In genomic region chr16:23640669-23640958, GRCh38 we compare ENCODE assay signal across 8 cellular contexts. TPM values are rescaled to one million over a fixed set of nuclear protein-coding genes. Genes with fewer than 3 reads are reported as not detected.
DNase-seq lines count a peak whose midpoint lies in the region; ATAC-seq and TF ChIP-seq lines count a peak whose summit lies in the region.

No MANE protein-coding gene starts in this region.

- intact Hi-C loops in posterior vena cava (cut with DNase I): no loop called here

- H3K4me3 ChIP-seq in astrocyte of the cerebellum (ENCODE audit: low read depth, low read length) (peak overlapping the region; percentile 99), liver (ENCODE audit: low read depth in 1 of 3, low read length in 3 of 3) (peak overlapping the region; percentile 86 to 100 (median 97)), tibial nerve (peak overlapping the region; percentile 86 to 99 (median 92))

- H3K9me3 ChIP-seq in liver (ENCODE audit: control insufficient read depth in 4 of 4, low read length in 3 of 4) (no peaks in the 10 kb centered on the region), tibial nerve (no peaks in the 10 kb centered on the region)

- TF ChIP-seq POLR2A in tibial nerve (IDR thresholded peaks at IDR 0.05): no peak

- DNase-seq in DMS53 (lab: John Stamatoyannopoulos, UW) (peak; percentile 12), HuH-7 (ENCODE audit: low spot score) (peak; percentile 29), astrocyte of the cerebellum (ENCODE audit: low read depth) (no peak), tibial nerve (ENCODE audit: low spot score in 2 of 2) (no peak), posterior vena cava (ENCODE audit: low spot score) (no peak), NCI-H187 (lab: John Stamatoyannopoulos, UW) (no peak)

- in situ Hi-C loops in astrocyte of the cerebellum (cut with HindIII; ENCODE audit: low sequenced_read_pairs): no loop called here

- peaks cover 3 to 23% (median 20%) of the 10 kb centered on the region in 4 donors for H3K4me1 ChIP-seq in liver (ENCODE audit: control insufficient read depth in 4 of 4, insufficient read depth in 4 of 4, low read length in 3 of 4)
- H3K4me1 ChIP-seq in tibial nerve: peaks cover 0 to 33% (median 20%) of the 10 kb centered on the region in 4 donors

- WGBS in liver: 1% methylated on average over 9 of the region's 9 CpGs
- 0 to 1% methylated on average over 9 of the region's 9 CpGs for WGBS in tibial nerve, 2 donors

- H3K27me3 ChIP-seq in liver (ENCODE audit: control insufficient read depth in 4 of 4, insufficient read depth in 4 of 4, low read length in 3 of 4) (no peaks in the 10 kb centered on the region), tibial nerve (no peaks in the 10 kb centered on the region)

- H3K27ac ChIP-seq in liver (ENCODE audit: low read depth in 1 of 2, low read length in 2 of 2) (peak overlapping the region; percentile 57 to 69), tibial nerve (peak overlapping the region; percentile 58 to 88 (median 84))

- TF ChIP-seq CTCF in astrocyte of the cerebellum (IDR thresholded peaks at IDR 0.05; ENCODE audit: low read depth, low read length, missing control alignments) (no peak), liver (IDR thresholded peaks at IDR 0.05; ENCODE audit: low read depth, low read length, missing input control) (no peak), tibial nerve (IDR thresholded peaks at IDR 0.05) (no peak)

- ATAC-seq in HG02970 (IDR thresholded peaks at IDR 0.05; ENCODE audit: low FRiP score, unreplicated experiment): no peak

- peaks cover 7 to 11% (median 10%) of the 10 kb centered on the region in 4 donors for H3K36me3 ChIP-seq in liver (ENCODE audit: control insufficient read depth in 4 of 4, insufficient read depth in 3 of 4, low read depth in 1 of 4, low read length in 3 of 4)
- peaks cover 0 to 39% (median 4%) of the 10 kb centered on the region in 3 donors for H3K36me3 ChIP-seq in tibial nerve

- no peak for TF ChIP-seq RAD21 in liver (IDR thresholded peaks at IDR 0.05)

- H3K9ac ChIP-seq in liver (ENCODE audit: low read depth in 1 of 2, low read length in 2 of 2): peak overlapping the region; percentile 70 to 94

- TF ChIP-seq EP300 in tibial nerve (IDR thresholded peaks at IDR 0.05): no peak

TF ChIP-seq in liver, 16 proteins besides CTCF, POLR2A, EP300 and RAD21:
- TF ChIP-seq SP1 (IDR thresholded peaks at IDR 0.05): no peak
- no peak for TF ChIP-seq ATF3 (IDR thresholded peaks at IDR 0.05)
- TF ChIP-seq EGR1 (IDR thresholded peaks at IDR 0.05; ENCODE audit: low read depth in 2 of 2): no peak
- TF ChIP-seq RXRA (IDR thresholded peaks at IDR 0.05): no peak
- TF ChIP-seq TAF1 (conservative IDR thresholded peaks at IDR 0.05): no peak
- TF ChIP-seq YY1 (IDR thresholded peaks at IDR 0.05): no peak
- TF ChIP-seq GABPA (IDR thresholded peaks at IDR 0.05 in 1 of 2, conservative IDR thresholded peaks at IDR 0.05 in 1 of 2): no peak
- TF ChIP-seq MAX (IDR thresholded peaks at IDR 0.05): no peak
- no peak for TF ChIP-seq FOXA1 (IDR thresholded peaks at IDR 0.05)
- no peak for TF ChIP-seq ZBTB33 (IDR thresholded peaks at IDR 0.05)
- no peak for TF ChIP-seq NR2F2 (IDR thresholded peaks at IDR 0.05)
- no peak for TF ChIP-seq FOXA2 (IDR thresholded peaks at IDR 0.05)
- TF ChIP-seq HNF4G (IDR thresholded peaks at IDR 0.05): no peak
- TF ChIP-seq REST (IDR thresholded peaks at IDR 0.05): no peak
- TF ChIP-seq JUND (IDR thresholded peaks at IDR 0.05): no peak
- TF ChIP-seq HNF4A (conservative IDR thresholded peaks at IDR 0.05): no peak

RNA-seq across cellular contexts. Expression of gene PALB2, which starts 0.5 kb away (rescaled TPM):
- total RNA-seq in liver (1 to 10 TPM; 4.5 to 7.6 TPM), tibial nerve (10 to 100 TPM in 3 of 4 donors, 1 to 10 TPM in 1; 9.6 to 19.0 (median 10.7) TPM), posterior vena cava (10 to 100 TPM in 1 of 2 donors, 1 to 10 TPM in 1; 7.7 to 10.2 TPM)
- polyA plus RNA-seq in liver: 1 to 10 TPM; 4.1 to 5.0 TPM

RNA-seq across cellular contexts. Expression of gene DCTN5, which starts 0.7 kb away (rescaled TPM):
- 10 to 100 TPM; 15.1 to 20.9 TPM for total RNA-seq in liver
- polyA plus RNA-seq in liver: 10 to 100 TPM in 1 of 2 donors, 1 to 10 TPM in 1; 8.3 to 16.9 TPM
- total RNA-seq in tibial nerve: 10 to 100 TPM; 23.1 to 28.8 (median 27.3) TPM
- 10 to 100 TPM; 46.7 to 48.2 TPM for total RNA-seq in posterior vena cava

RNA-seq across cellular contexts. Expression of gene PLK1, which starts 38.1 kb away (rescaled TPM):
- total RNA-seq in liver: 10 to 100 TPM in 1 of 2 donors, under 1 TPM in 1; 0.33 to 30.3 TPM
- polyA plus RNA-seq in liver: 1 to 10 TPM; 1.2 to 3.4 TPM
- total RNA-seq in tibial nerve: 1 to 10 TPM in 3 of 4 donors, under 1 TPM in 1; 0.59 to 9.6 (median 2.1) TPM
- total RNA-seq in posterior vena cava: 1 to 10 TPM in 1 of 2 donors, under 1 TPM in 1; 0.67 to 1.8 TPM

RNA-seq across cellular contexts. Expression of gene NDUFAB1, which starts 44.5 kb away (rescaled TPM):
- 100 to 1,000 TPM in 1 of 2 donors, 10 to 100 TPM in 1; 47.4 to 130 TPM for total RNA-seq in liver
- 100 to 1,000 TPM; 168 to 263 TPM for polyA plus RNA-seq in liver
- 10 to 100 TPM; 43.7 to 87.8 (median 67.1) TPM for total RNA-seq in tibial nerve
- total RNA-seq in posterior vena cava: 10 to 100 TPM; 56.1 to 61.0 TPM

Comparison
In these comparisons a context has a peak if more than half of its experiments do, and no peak if none do; other contexts are left out.
1. DNase-seq: peak in DMS53 (single experiment) and HuH-7 (single experiment); none in astrocyte of the cerebellum (single experiment), tibial nerve (0 of 2), posterior vena cava (single experiment) and NCI-H187 (0 of 2).
2. Peak in every context shown above with its lines, with median percentiles within 50 percentile points of each other: H3K4me3 ChIP-seq.